5 cellular contexts compared by ENCODE assay signal in genomic region chr1:202903808-202904207, GRCh38. TPM values are rescaled to one million over a fixed set of nuclear protein-coding genes. Genes with fewer than 3 reads are reported as not detected.
DNase-seq lines count a peak whose midpoint lies in the region; ATAC-seq, FAIRE-seq and TF ChIP-seq lines count a peak whose summit lies in the region.
"Not testable (repeated sequence)": the region's sequence is repeated elsewhere in the genome, so short reads cannot be mapped to it uniquely, and the experiment has no call there.

No MANE protein-coding gene starts in this region.

- H3K27ac ChIP-seq in VCaP (peak overlapping the region; percentile 23; the same call in 1 of the 2 replicates), cardiac muscle cell (peak overlapping the region; percentile 80)
- not testable (repeated sequence) for H3K27ac ChIP-seq in K562 (ENCODE audit: extremely low read depth, low read depth, low read length)

- H3K9me3 ChIP-seq in T-helper 17 cell (ENCODE audit: control insufficient read depth, low read length, poor library complexity, severe bottlenecking); K562 (replicated peaks; ENCODE audit: control insufficient read depth, insufficient read depth, low read depth, low read length); cardiac muscle cell (ENCODE audit: low read depth): not testable (repeated sequence)

- not testable (repeated sequence) for H2AFZ ChIP-seq in K562 (ENCODE audit: low read depth, low read length)

- H3K9me1 ChIP-seq in K562 (ENCODE audit: control insufficient read depth, insufficient read depth, low read length), result not testable (repeated sequence)

- not testable (repeated sequence) for TF ChIP-seq POLR2A in K562 (conservative IDR thresholded peaks at IDR 0.05)

- ATAC-seq in T-helper 17 cell; K562; central memory CD8-positive, alpha-beta T cell (replicated peaks; ENCODE audit: extremely low read depth, poor library complexity, severe bottlenecking): not testable (repeated sequence)

- not testable (repeated sequence) for H3K79me2 ChIP-seq in K562 (ENCODE audit: control insufficient read depth, insufficient read depth, low read length)

- H4K20me1 ChIP-seq in K562 (replicated peaks; ENCODE audit: control insufficient read depth, insufficient read depth, low read length), result not testable (repeated sequence)

- H3K27ac Mint-ChIP-seq in T-helper 17 cell, result peak overlapping the region; percentile 80
- H3K27ac Mint-ChIP-seq in central memory CD8-positive, alpha-beta T cell (ENCODE audit: low read depth), result peak overlapping the region; percentile 70

- POLR2A ChIA-PET in K562 (lab: Yijun Ruan, JAX), result interaction anchor here (0.6 to 1.1 kb wide), 2 partner anchors 14 to 689 kb away, joined by 3 read pairs; no protein-coding TSS in a partner anchor

- H3K4me1 Mint-ChIP-seq in T-helper 17 cell; central memory CD8-positive, alpha-beta T cell: not testable (repeated sequence)

- CTCF ChIA-PET in K562 (lab: Yijun Ruan, JAX; ENCODE audit: low intra/inter-chr PET ratio), result not testable (repeated sequence)

- TF ChIP-seq EP300 in K562 (IDR thresholded peaks at IDR 0.05; ENCODE audit: low read length), result not testable (repeated sequence)

- WGBS in K562 (ENCODE audit: insufficient coverage, low coverage, missing lambda C conversion rate), result 93% methylated on average over 5 of the region's 5 CpGs

- H3K36me3 Mint-ChIP-seq in T-helper 17 cell (ENCODE audit: low read depth), result not testable (repeated sequence)
- peaks cover 26% of the 10 kb centered on the region for H3K36me3 Mint-ChIP-seq in central memory CD8-positive, alpha-beta T cell (ENCODE audit: insufficient read depth)

- not testable (repeated sequence) for DNase-seq in T-helper 17 cell; K562 (ENCODE audit: extremely low read depth in 1 of 4, low spot score in 3 of 4); central memory CD8-positive, alpha-beta T cell (ENCODE audit: low spot score in 2 of 2); cardiac muscle cell (ENCODE audit: low read depth in 1 of 2, low spot score in 1 of 2)

- H3K4me3 Mint-ChIP-seq in T-helper 17 cell; central memory CD8-positive, alpha-beta T cell: not testable (repeated sequence)

- H3K4me1 ChIP-seq in K562 (replicated peaks in 1 of 2; ENCODE audit: control insufficient read depth in 2 of 2, insufficient read depth in 2 of 2, low read length in 2 of 2), result not testable (repeated sequence)
- H3K4me1 ChIP-seq in cardiac muscle cell (ENCODE audit: low read depth), result peaks cover 15% of the 10 kb centered on the region

- not testable (repeated sequence) for H3K9ac ChIP-seq in K562 (ENCODE audit: insufficient read depth in 1 of 2, low read depth in 2 of 2, low read length in 2 of 2)

- not testable (repeated sequence) for H3K27me3 Mint-ChIP-seq in T-helper 17 cell; central memory CD8-positive, alpha-beta T cell

- not testable (repeated sequence) for H3K9me3 Mint-ChIP-seq in central memory CD8-positive, alpha-beta T cell

- FAIRE-seq in K562 (lab: Jason Lieb, UNC), result not testable (repeated sequence)

- peaks cover 53% of the 10 kb centered on the region for H3K36me3 ChIP-seq in K562 (ENCODE audit: control insufficient read depth, insufficient read depth, low read length)
- peaks cover 41% of the 10 kb centered on the region for H3K36me3 ChIP-seq in cardiac muscle cell

- TF ChIP-seq RAD21 in K562 (CRISPR knock-in tag; conservative IDR thresholded peaks at IDR 0.05 in 1 of 2, IDR thresholded peaks at IDR 0.05 in 1 of 2), result not testable (repeated sequence)

- H3K4me3 ChIP-seq in K562, cardiac muscle cell: not testable (repeated sequence)

- in situ Hi-C loops in K562 (cut with MboI), result not testable (repeated sequence)

- not testable (repeated sequence) for H3K27me3 ChIP-seq in K562 (ENCODE audit: control insufficient read depth in 2 of 2, insufficient read depth in 2 of 2, low read length in 2 of 2); cardiac muscle cell

- TF ChIP-seq CTCF in VCaP (conservative IDR thresholded peaks at IDR 0.05); K562 (IDR thresholded peaks at IDR 0.05 in 2 of 3, conservative IDR thresholded peaks at IDR 0.05 in 1 of 3; ENCODE audit: insufficient read depth in 2 of 3, low read depth in 1 of 3, low read length in 3 of 3); cardiac muscle cell (IDR thresholded peaks at IDR 0.05; ENCODE audit: low read depth, low read length): not testable (repeated sequence)

- BruUV-seq in K562 (replicated peaks; lab: Mats Ljungman, UMichigan), result not testable (repeated sequence)

- H3K4me2 ChIP-seq in K562 (ENCODE audit: insufficient read depth, low read length), result not testable (repeated sequence)

- intact Hi-C loops in K562 (cut with micrococcal nuclease), result not testable (repeated sequence)

TF ChIP-seq in K562, 482 proteins besides CTCF, POLR2A, EP300 and RAD21 (continues in another document):
- TF ChIP-seq DACH1 (IDR thresholded peaks at IDR 0.05; ENCODE audit: partially characterized antibody), result peak; percentile 95

RNA-seq across cellular contexts. Expression of gene RABIF, which starts 14.9 kb away (rescaled TPM):
- total RNA-seq in T-helper 17 cell (10 to 100 TPM; 10.3 to 11.1 TPM), K562 (2014; rRNA removed) (7.4 and 11.4 TPM in 2 replicates), K562 (2014; rRNA removed; fragmentation: Illumina TruSeq; extraction: Trizol) (8.8 and 9.8 TPM in 2 replicates), K562 (2015; rRNA removed; fragmentation: Illumina TruSeq; extraction: Trizol) (13.3 and 13.4 TPM in 2 replicates), K562 (2021) (11.0 and 12.3 TPM in 2 replicates), cardiac muscle cell (2.9 and 6.4 TPM in 2 replicates)
- 8.4 and 11.4 TPM in 2 replicates for total RNA-seq in K562 (2011; cell fraction: chromatin; rRNA removed; ENCODE audit: low replicate concordance)
- 7.4 and 8.3 TPM in 2 replicates for total RNA-seq in K562 (2011; cell fraction: nucleolus; rRNA removed)
- total RNA-seq in K562 (2011; cell fraction: nucleoplasm; rRNA removed), result 12.5 and 28.8 TPM in 2 replicates
- polyA plus RNA-seq in K562 (2011; rRNA removed) (14.9 and 17.1 TPM in 2 replicates), K562 (2014; fragmentation: Illumina TruSeq; extraction: Trizol) (17.6 and 20.1 TPM in 2 replicates), K562 (2014; fragmentation: Nextera tagmentation; extraction: Ambion mirVana) (10 to 100 TPM in 1 of 2 experiments, 1 to 10 TPM in 1; 8.7 to 10.1 TPM), K562 (2014; rRNA removed) (13.8 and 14.3 TPM in 2 replicates), cardiac muscle cell (7.7 and 22.6 TPM in 2 replicates)
- polyA plus RNA-seq in K562 (2011; cell fraction: cytosol; rRNA removed), result 11.9 and 16.6 TPM in 2 replicates
- polyA plus RNA-seq in K562 (2011; cell fraction: nucleus; rRNA removed), result 6.4 and 8.5 TPM in 2 replicates
- polyA plus RNA-seq in K562 (2012), result 14.5 and 15.4 TPM in 2 replicates
- 10.8 and 12.4 TPM in 2 replicates for polyA minus RNA-seq in K562 (2011; rRNA and poly(A)+ RNA removed)
- 3.1 and 5.5 TPM in 2 replicates for polyA minus RNA-seq in K562 (2011; cell fraction: cytosol; rRNA and poly(A)+ RNA removed)
- polyA minus RNA-seq in K562 (2011; cell fraction: nucleus; rRNA and poly(A)+ RNA removed), result 3.4 and 5.8 TPM in 2 replicates

RNA-seq across cellular contexts. Expression of gene KLHL12, which starts 23.2 kb away (rescaled TPM):
- total RNA-seq in T-helper 17 cell, result 10 to 100 TPM; 16.7 to 21.1 TPM
- total RNA-seq in K562 (2011; cell fraction: chromatin; rRNA removed; ENCODE audit: low replicate concordance), result 42.0 and 56.8 TPM in 2 replicates
- total RNA-seq in K562 (2011; cell fraction: nucleolus; rRNA removed), result 12.5 and 16.1 TPM in 2 replicates
- total RNA-seq in K562 (2011; cell fraction: nucleoplasm; rRNA removed), result 21.0 and 23.8 TPM in 2 replicates
- 30.7 and 31.5 TPM in 2 replicates for total RNA-seq in K562 (2014; rRNA removed)
- total RNA-seq in K562 (2014; rRNA removed; fragmentation: Illumina TruSeq; extraction: Trizol), result 40.6 and 43.4 TPM in 2 replicates
- total RNA-seq in K562 (2015; rRNA removed; fragmentation: Illumina TruSeq; extraction: Trizol), result 34.7 and 35.0 TPM in 2 replicates
- total RNA-seq in K562 (2021), result 32.0 and 35.2 TPM in 2 replicates
- 66.8 and 85.1 TPM in 2 replicates for polyA plus RNA-seq in K562 (2011; rRNA removed)
- polyA plus RNA-seq in K562 (2011; cell fraction: cytosol; rRNA removed), result 32.4 and 50.9 TPM in 2 replicates
- 48.0 and 65.3 TPM in 2 replicates for polyA plus RNA-seq in K562 (2011; cell fraction: nucleus; rRNA removed)
- 24.1 and 26.7 TPM in 2 replicates for polyA plus RNA-seq in K562 (2012)
- polyA plus RNA-seq in K562 (2014; fragmentation: Illumina TruSeq; extraction: Trizol), result 37.4 and 40.4 TPM in 2 replicates
- 10 to 100 TPM; 23.1 to 25.7 TPM for polyA plus RNA-seq in K562 (2014; fragmentation: Nextera tagmentation; extraction: Ambion mirVana)
- 32.0 and 33.4 TPM in 2 replicates for polyA plus RNA-seq in K562 (2014; rRNA removed)
- 102 and 119 TPM in 2 replicates for polyA minus RNA-seq in K562 (2011; rRNA and poly(A)+ RNA removed)
- 23.5 and 28.2 TPM in 2 replicates for polyA minus RNA-seq in K562 (2011; cell fraction: cytosol; rRNA and poly(A)+ RNA removed)
- polyA minus RNA-seq in K562 (2011; cell fraction: nucleus; rRNA and poly(A)+ RNA removed), result 15.8 and 27.0 TPM in 2 replicates
- 24.4 and 39.3 TPM in 2 replicates for total RNA-seq in cardiac muscle cell
- 37.4 and 42.0 TPM in 2 replicates for polyA plus RNA-seq in cardiac muscle cell

RNA-seq across cellular contexts. Expression of gene ADIPOR1, which starts 54.3 kb away (rescaled TPM):
- 100 to 1,000 TPM in 1 of 2 donors, 10 to 100 TPM in 1; 65.8 to 126 TPM for total RNA-seq in T-helper 17 cell
- total RNA-seq in K562 (2011; cell fraction: chromatin; rRNA removed; ENCODE audit: low replicate concordance), result 104 TPM in 2 replicates
- 116 and 121 TPM in 2 replicates for total RNA-seq in K562 (2011; cell fraction: nucleolus; rRNA removed)
- 166 and 246 TPM in 2 replicates for total RNA-seq in K562 (2011; cell fraction: nucleoplasm; rRNA removed)
- 100 and 120 TPM in 2 replicates for total RNA-seq in K562 (2014; rRNA removed)
- 110 and 117 TPM in 2 replicates for total RNA-seq in K562 (2014; rRNA removed; fragmentation: Illumina TruSeq; extraction: Trizol)
- 93.3 and 101 TPM in 2 replicates for total RNA-seq in K562 (2015; rRNA removed; fragmentation: Illumina TruSeq; extraction: Trizol)
- total RNA-seq in K562 (2021), result 95.2 and 96.1 TPM in 2 replicates
- 217 and 228 TPM in 2 replicates for polyA plus RNA-seq in K562 (2011; rRNA removed)
- polyA plus RNA-seq in K562 (2011; cell fraction: cytosol; rRNA removed), result 160 and 243 TPM in 2 replicates
- polyA plus RNA-seq in K562 (2011; cell fraction: nucleus; rRNA removed), result 97.3 and 132 TPM in 2 replicates
- 71.4 and 117 TPM in 2 replicates for polyA plus RNA-seq in K562 (2012)
- 137 and 172 TPM in 2 replicates for polyA plus RNA-seq in K562 (2014; fragmentation: Illumina TruSeq; extraction: Trizol)
- polyA plus RNA-seq in K562 (2014; fragmentation: Nextera tagmentation; extraction: Ambion mirVana), result 10 to 100 TPM; 29.0 to 33.4 TPM
- 92.6 and 126 TPM in 2 replicates for polyA plus RNA-seq in K562 (2014; rRNA removed)
- 245 and 292 TPM in 2 replicates for polyA minus RNA-seq in K562 (2011; rRNA and poly(A)+ RNA removed)
- polyA minus RNA-seq in K562 (2011; cell fraction: cytosol; rRNA and poly(A)+ RNA removed), result 94.3 and 109 TPM in 2 replicates
- polyA minus RNA-seq in K562 (2011; cell fraction: nucleus; rRNA and poly(A)+ RNA removed), result 22.8 and 40.0 TPM in 2 replicates
- total RNA-seq in cardiac muscle cell, result 105 and 188 TPM in 2 replicates
- polyA plus RNA-seq in cardiac muscle cell, result 130 and 211 TPM in 2 replicates
